Comparison of ENCODE assay signal across 8 cellular contexts in the genomic region with DNA sequence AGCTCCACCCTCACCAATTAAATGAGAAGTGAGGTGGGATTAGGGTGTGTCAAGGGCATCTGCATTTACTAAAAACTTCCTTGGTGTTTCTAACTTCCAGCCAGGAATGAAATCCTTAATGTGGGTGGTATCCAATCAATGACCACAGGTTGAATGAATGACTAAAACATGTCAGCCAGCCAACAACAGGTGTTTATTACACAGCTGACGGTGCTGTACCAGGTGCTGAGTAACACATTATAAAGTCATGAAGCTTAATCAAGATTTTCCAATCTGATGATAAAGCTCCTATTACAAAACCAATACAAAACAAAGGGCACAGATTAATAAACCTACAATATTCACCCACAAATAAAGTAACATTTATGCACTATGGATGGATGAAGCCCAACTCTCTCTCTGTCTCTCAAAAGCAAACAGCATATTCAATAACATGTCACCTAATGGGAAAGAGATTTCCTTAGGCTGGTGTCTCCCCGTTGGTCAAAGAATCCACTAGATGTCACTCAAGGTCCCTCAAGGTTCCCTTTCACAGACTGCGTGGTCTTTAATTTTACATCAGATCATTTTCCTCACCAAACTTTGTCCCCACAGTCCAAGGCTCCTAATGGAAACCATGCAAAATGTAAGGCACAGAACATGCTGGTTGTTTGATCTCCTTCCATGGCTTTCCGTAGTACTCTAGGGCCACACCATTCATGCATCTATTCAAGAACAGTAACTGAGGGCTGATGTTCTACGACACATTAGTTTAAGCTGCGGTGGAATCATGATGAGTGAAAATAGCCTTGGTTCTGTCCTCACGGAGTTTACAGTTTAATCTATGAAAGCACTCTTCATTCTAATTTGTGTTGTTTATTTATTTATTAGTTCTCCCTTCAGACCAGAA. TPM values are rescaled to one million over a fixed set of nuclear protein-coding genes. Genes with fewer than 3 reads are reported as not detected.
DNase-seq lines count a peak whose midpoint lies in the region; ATAC-seq and TF ChIP-seq lines count a peak whose summit lies in the region.

No MANE protein-coding gene starts in this region.

- DNase-seq in NCI-H1105 treated with DMSO at 0.1 percent for 48 hours (lab: John Stamatoyannopoulos, UW) (peak; percentile 36), NCI-H1105 (lab: John Stamatoyannopoulos, UW) (no peak), Kasumi-1 (lab: John Stamatoyannopoulos, UW) (peak; percentile 66 to 79), SW480 (ENCODE audit: low spot score) (peak; percentile 64), esophagus squamous epithelium (lab: John Stamatoyannopoulos, UW) (no peak), mesenteric fat pad (ENCODE audit: low spot score) (no peak)

- H3F3A ChIP-seq in neural cell (ENCODE audit: insufficient read depth, low read length, poor library complexity, severe bottlenecking): no peaks in the 10 kb centered on the region

- TF ChIP-seq EP300 in neural cell (conservative IDR thresholded peaks at IDR 0.05; ENCODE audit: poor library complexity, severe bottlenecking): no peak

- intact Hi-C loops in esophagus squamous epithelium (cut with DNase I): no loop called here

- no peak overlapping the region for H3K4me3 ChIP-seq in esophagus squamous epithelium
- H3K4me3 ChIP-seq in neural cell (ENCODE audit: low read length): no peak overlapping the region

- no peaks in the 10 kb centered on the region for H3K9me3 ChIP-seq in esophagus squamous epithelium
- H3K9me3 ChIP-seq in neural cell (ENCODE audit: low read length): no peaks in the 10 kb centered on the region

- no peaks in the 10 kb centered on the region for H3K79me2 ChIP-seq in neural cell (replicated peaks; ENCODE audit: insufficient read depth, low read length)

- TF ChIP-seq RAD21 in neural cell (conservative IDR thresholded peaks at IDR 0.05): peak; percentile 79

- WGBS in esophagus squamous epithelium, 2 donors: 45 to 49% methylated on average over 7 of the region's 7 CpGs

- peak; percentile 55 for ATAC-seq in GM18861 (IDR thresholded peaks at IDR 0.05; ENCODE audit: unreplicated experiment)

- no peaks in the 10 kb centered on the region for H3K9me2 ChIP-seq in neural cell (ENCODE audit: insufficient read depth, low read length)

- no peaks in the 10 kb centered on the region for H3K27me3 ChIP-seq in esophagus squamous epithelium
- no peaks in the 10 kb centered on the region for H3K27me3 ChIP-seq in neural cell (ENCODE audit: insufficient read depth, low read depth, low read length)

- H3K9ac ChIP-seq in neural cell (ENCODE audit: low read length): no peak overlapping the region

- peak; percentile 21 to 57 (median 46) for TF ChIP-seq CTCF in esophagus squamous epithelium (IDR thresholded peaks at IDR 0.05)
- TF ChIP-seq CTCF in neural cell (IDR thresholded peaks at IDR 0.05; ENCODE audit: poor library complexity, severe bottlenecking): peak; percentile 74

- peaks cover 0 to 22% (median 3%) of the 10 kb centered on the region in 3 donors for H3K4me1 ChIP-seq in esophagus squamous epithelium

- H3K27ac ChIP-seq in esophagus squamous epithelium (no peak overlapping the region), neural cell (ENCODE audit: low read length) (no peak overlapping the region)

- TF ChIP-seq POLR2A in esophagus squamous epithelium (IDR thresholded peaks at IDR 0.05): no peak

- no peaks in the 10 kb centered on the region for H4K20me1 ChIP-seq in neural cell (ENCODE audit: insufficient read depth)

- H2AFZ ChIP-seq in neural cell (ENCODE audit: low read depth, low read length): no peak overlapping the region

- H3K36me3 ChIP-seq in esophagus squamous epithelium (no peaks in the 10 kb centered on the region), neural cell (ENCODE audit: insufficient read depth, low read length) (no peaks in the 10 kb centered on the region)

- H3K4me2 ChIP-seq in neural cell (ENCODE audit: low read length): no peak overlapping the region

TF ChIP-seq in neural cell, 6 proteins besides CTCF, POLR2A, EP300 and RAD21:
- TF ChIP-seq POLR2AphosphoS5 (IDR thresholded peaks at IDR 0.05): no peak
- TF ChIP-seq SMC3 (conservative IDR thresholded peaks at IDR 0.05; ENCODE audit: poor library complexity): peak; percentile 78
- TF ChIP-seq, protein P1, sequence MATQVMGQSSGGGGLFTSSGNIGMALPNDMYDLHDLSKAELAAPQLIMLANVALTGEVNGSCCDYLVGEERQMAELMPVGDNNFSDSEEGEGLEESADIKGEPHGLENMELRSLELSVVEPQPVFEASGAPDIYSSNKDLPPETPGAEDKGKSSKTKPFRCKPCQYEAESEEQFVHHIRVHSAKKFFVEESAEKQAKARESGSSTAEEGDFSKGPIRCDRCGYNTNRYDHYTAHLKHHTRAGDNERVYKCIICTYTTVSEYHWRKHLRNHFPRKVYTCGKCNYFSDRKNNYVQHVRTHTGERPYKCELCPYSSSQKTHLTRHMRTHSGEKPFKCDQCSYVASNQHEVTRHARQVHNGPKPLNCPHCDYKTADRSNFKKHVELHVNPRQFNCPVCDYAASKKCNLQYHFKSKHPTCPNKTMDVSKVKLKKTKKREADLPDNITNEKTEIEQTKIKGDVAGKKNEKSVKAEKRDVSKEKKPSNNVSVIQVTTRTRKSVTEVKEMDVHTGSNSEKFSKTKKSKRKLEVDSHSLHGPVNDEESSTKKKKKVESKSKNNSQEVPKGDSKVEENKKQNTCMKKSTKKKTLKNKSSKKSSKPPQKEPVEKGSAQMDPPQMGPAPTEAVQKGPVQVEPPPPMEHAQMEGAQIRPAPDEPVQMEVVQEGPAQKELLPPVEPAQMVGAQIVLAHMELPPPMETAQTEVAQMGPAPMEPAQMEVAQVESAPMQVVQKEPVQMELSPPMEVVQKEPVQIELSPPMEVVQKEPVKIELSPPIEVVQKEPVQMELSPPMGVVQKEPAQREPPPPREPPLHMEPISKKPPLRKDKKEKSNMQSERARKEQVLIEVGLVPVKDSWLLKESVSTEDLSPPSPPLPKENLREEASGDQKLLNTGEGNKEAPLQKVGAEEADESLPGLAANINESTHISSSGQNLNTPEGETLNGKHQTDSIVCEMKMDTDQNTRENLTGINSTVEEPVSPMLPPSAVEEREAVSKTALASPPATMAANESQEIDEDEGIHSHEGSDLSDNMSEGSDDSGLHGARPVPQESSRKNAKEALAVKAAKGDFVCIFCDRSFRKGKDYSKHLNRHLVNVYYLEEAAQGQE (IDR thresholded peaks at IDR 0.05; ENCODE audit: borderline replicate concordance): no peak

RNA-seq across cellular contexts. Expression of a gene that starts 6.4 kb away (rescaled TPM):
- total RNA-seq in esophagus squamous epithelium (10 to 100 TPM in 3 of 4 donors, 1 to 10 TPM in 1; 9.6 to 30.1 (median 18.4) TPM), mesenteric fat pad (45.9 TPM)
- 14.2 and 22.0 TPM in 2 replicates for polyA plus RNA-seq in neural cell
- 93.2 and 109 TPM in 2 replicates for polyA minus RNA-seq in neural cell

Comparison
In these comparisons a context has a peak if more than half of its experiments do, and no peak if none do; other contexts are left out.
1. DNase-seq: peak in NCI-H1105 treated with DMSO at 0.1 percent for 48 hours (single experiment), Kasumi-1 (2 of 2) and SW480 (single experiment); none in NCI-H1105 (single experiment), esophagus squamous epithelium (single experiment) and mesenteric fat pad (single experiment).